12 cellular contexts compared by ENCODE assay signal in the genomic region with DNA sequence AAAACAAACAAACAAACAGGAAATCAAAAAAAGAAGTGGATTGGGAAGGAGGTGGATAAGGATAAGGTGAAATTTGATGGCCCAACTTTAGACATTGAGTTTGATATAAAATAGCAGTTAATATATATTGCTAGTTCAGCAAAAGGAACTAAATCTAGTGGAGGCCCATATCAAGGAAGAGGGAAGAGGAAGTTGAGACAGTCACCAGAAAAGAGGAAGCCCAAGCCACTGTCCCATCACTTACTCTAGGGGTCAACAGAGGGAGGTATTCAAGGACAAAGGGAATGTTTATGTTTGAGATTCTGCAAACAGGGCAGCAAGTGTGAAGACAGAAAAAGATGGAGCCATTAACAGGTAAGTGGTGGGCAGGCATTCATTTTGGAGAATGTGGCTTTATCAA. TPM values are rescaled to one million over a fixed set of nuclear protein-coding genes. Genes with fewer than 3 reads are reported as not detected.
DNase-seq lines count a peak whose midpoint lies in the region; ATAC-seq lines count a peak whose summit lies in the region.
"Had no signal": no experiment of that assay in that cellular context is flagged by ENCODE, and none has a peak within 500 bp of the region (broad histone marks: within the 10 kb centered on the region; RNA-seq: fewer than 3 reads in every experiment).

No MANE protein-coding gene starts in this region.

- peak overlapping the region; percentile 75 for H3K27ac Mint-ChIP-seq in dendritic cell treated with granulocyte-macrophage colony-stimulating factor and Interleukin-4, amounts not matched to agents 40 ng/mL and 50 ng/mL, for 4 days

- intact Hi-C loops in left ventricle myocardium superior (cut with micrococcal nuclease) = no loop called here
- intact Hi-C loops in cardiac septum (cut with DNase I) = no loop called here
- intact Hi-C loops in dendritic cell treated with granulocyte-macrophage colony-stimulating factor and Interleukin-4, amounts not matched to agents 40 ng/mL and 50 ng/mL, for 4 days (cut with micrococcal nuclease) = no loop called here

- H3K27me3 Mint-ChIP-seq in dendritic cell treated with granulocyte-macrophage colony-stimulating factor and Interleukin-4, amounts not matched to agents 40 ng/mL and 50 ng/mL, for 4 days = no peaks in the 10 kb centered on the region

- ATAC-seq in left ventricle myocardium superior (no peak), esophagus mucosa (no peak), HG03175 (IDR thresholded peaks at IDR 0.05; ENCODE audit: unreplicated experiment) (no peak)

- no peaks in the 10 kb centered on the region for H3K9me3 Mint-ChIP-seq in dendritic cell treated with granulocyte-macrophage colony-stimulating factor and Interleukin-4, amounts not matched to agents 40 ng/mL and 50 ng/mL, for 4 days

- H3K36me3 Mint-ChIP-seq in dendritic cell treated with granulocyte-macrophage colony-stimulating factor and Interleukin-4, amounts not matched to agents 40 ng/mL and 50 ng/mL, for 4 days (ENCODE audit: low read depth) = peaks cover 87% of the 10 kb centered on the region

- H3K4me3 Mint-ChIP-seq in dendritic cell treated with granulocyte-macrophage colony-stimulating factor and Interleukin-4, amounts not matched to agents 40 ng/mL and 50 ng/mL, for 4 days = peak overlapping the region; percentile 34

- peaks cover 86% of the 10 kb centered on the region for H3K4me1 Mint-ChIP-seq in dendritic cell treated with granulocyte-macrophage colony-stimulating factor and Interleukin-4, amounts not matched to agents 40 ng/mL and 50 ng/mL, for 4 days (ENCODE audit: low read depth)

- DNase-seq in left ventricle myocardium superior (peak; percentile 2), cardiac septum (ENCODE audit: low spot score) (no peak), SIG-M5 treated with dmso at 0.1 percent for 504 hours (lab: John Stamatoyannopoulos, UW; ENCODE audit: unreplicated experiment) (peak; percentile 90), anterior cingulate cortex (lab: John Stamatoyannopoulos, UW) (no peak), HuH-7 (ENCODE audit: low spot score) (no peak)
- DNase-seq: BE2C, HCEC 1CT, islet precursor cell, NCI-H510A treated with DMSO at 0.1 percent for 48 hours had no signal

RNA-seq across cellular contexts. Expression of a gene that starts 3.7 kb away (rescaled TPM):
- total RNA-seq in left ventricle myocardium superior (104 TPM), cardiac septum (89.1 TPM), esophagus mucosa (71.1 TPM)

RNA-seq across cellular contexts. Expression of a gene that starts 6.1 kb away (rescaled TPM):
- total RNA-seq in left ventricle myocardium superior (6.8 TPM), cardiac septum (11.4 TPM), esophagus mucosa (16.3 TPM)

RNA-seq across cellular contexts. Expression of a gene that starts 16.0 kb away (rescaled TPM):
- total RNA-seq in left ventricle myocardium superior (2.0 TPM), cardiac septum (1.5 TPM), esophagus mucosa (5.6 TPM)

RNA-seq across cellular contexts. Expression of a gene that starts 24.8 kb away (rescaled TPM):
- 0.35 TPM for total RNA-seq in left ventricle myocardium superior
- total RNA-seq in cardiac septum = 0.92 TPM
- 0.20 TPM for total RNA-seq in esophagus mucosa

RNA-seq across cellular contexts. Expression of a gene that starts 25.3 kb away (rescaled TPM):
- total RNA-seq in left ventricle myocardium superior (0.74 TPM), cardiac septum (0.43 TPM), esophagus mucosa (0.48 TPM)

Comparison
In these comparisons a context has a peak if more than half of its experiments do, and no peak if none do; other contexts are left out.
1. DNase-seq: peak in left ventricle myocardium superior (single experiment) and SIG-M5 treated with dmso at 0.1 percent for 504 hours (single experiment); none in cardiac septum (single experiment), anterior cingulate cortex (0 of 58) and HuH-7 (single experiment).